In genomic region chr17:39129544-39129943, GRCh38 we compare ENCODE assay signal across 10 cellular contexts. TPM values are rescaled to one million over a fixed set of nuclear protein-coding genes. Genes with fewer than 3 reads are reported as not detected.
"Had no signal": no experiment of that assay in that cellular context is flagged by ENCODE, and none has a peak within 500 bp of the region (broad histone marks: within the 10 kb centered on the region; RNA-seq: fewer than 3 reads in every experiment).

No MANE protein-coding gene starts in this region.

RNA-seq across cellular contexts. Expression of gene PLXDC1, which starts 21.9 kb away (rescaled TPM):
- total RNA-seq: activated B cell treated with CpG ODN at 0.5 μM for 24 hours had no signal

RNA-seq across cellular contexts. Expression of gene ARL5C, which starts 36.4 kb away (rescaled TPM):
- total RNA-seq: activated B cell treated with CpG ODN at 0.5 μM for 24 hours; activated CD4-positive, alpha-beta memory T cell treated with anti-CD3 and anti-CD28 coated beads for 36 hours; activated CD4-positive, alpha-beta T cell treated with anti-CD3 and anti-CD28 coated beads for 36 hours; activated CD4-positive, alpha-beta T cell treated with anti-CD3 and anti-CD28 coated beads, Interleukin-2, amount 10 ng/mL, durations not matched to agents 24 days and 14 days; activated CD8-positive, alpha-beta memory T cell treated with anti-CD3 and anti-CD28 coated beads for 36 hours; activated CD8-positive, alpha-beta T cell treated with anti-CD3 and anti-CD28 coated beads, Interleukin-2, amount 10 ng/mL, durations not matched to agents 7 days and 5 days; T-helper 1 cell treated with Interleukin-12 subunit alpha and Interleukin-12 subunit beta and Interleukin-4 antibody, amounts not matched to agents 30 ng/mL and 1 ng/mL, for 36 hours; T-helper 17 cell; T-helper 2 cell treated with Interferon-gamma antibody and Interleukin-4, amounts not matched to agents 100 ng/mL and 5 ng/mL, for 36 hours; WTC11 had no signal
